16 cellular contexts compared by ENCODE assay signal in genomic region chr5:76724871-76725270, GRCh38. TPM values are rescaled to one million over a fixed set of nuclear protein-coding genes. Genes with fewer than 3 reads are reported as not detected.
DNase-seq lines count a peak whose midpoint lies in the region; ATAC-seq and TF ChIP-seq lines count a peak whose summit lies in the region.
"Had no signal": no experiment of that assay in that cellular context is flagged by ENCODE, and none has a peak within 500 bp of the region (broad histone marks: within the 10 kb centered on the region; RNA-seq: fewer than 3 reads in every experiment).

No MANE protein-coding gene starts in this region.

- H3K4me3 ChIP-seq in AG04449 (ENCODE audit: low read depth, low read length) (no peak overlapping the region), Loucy (ENCODE audit: low read length, poor library complexity, severe bottlenecking) (peak overlapping the region; percentile 6), choroid plexus epithelial cell (ENCODE audit: low read depth, low read length) (no peak overlapping the region), psoas muscle (no peak overlapping the region)
- H3K4me3 ChIP-seq: lung, testis had no signal

- H3K9me3 ChIP-seq in Loucy (ENCODE audit: insufficient read depth, low read depth, low read length), result peaks cover 20% of the 10 kb centered on the region
- peaks cover 11% of the 10 kb centered on the region for H3K9me3 ChIP-seq in psoas muscle
- H3K9me3 ChIP-seq: testis had no signal

- intact Hi-C loops in psoas muscle (cut with DNase I), result no loop called here

- in situ Hi-C loops in ACHN (cut with HindIII; ENCODE audit: low pct_ligation_motif_present, low pct_unique_long_range_greater_than_20kb, low sequenced_read_pairs), result no loop called here

- no peak overlapping the region for H2AFZ ChIP-seq in Loucy (ENCODE audit: low read length)

- H3K4me1 ChIP-seq in Loucy (ENCODE audit: insufficient read depth, low read length, poor library complexity, severe bottlenecking), result peaks cover 39% of the 10 kb centered on the region
- H3K4me1 ChIP-seq in psoas muscle, result no peaks in the 10 kb centered on the region
- H3K4me1 ChIP-seq: testis had no signal

- H3K27ac ChIP-seq in psoas muscle, result no peak overlapping the region
- H3K27ac ChIP-seq: testis had no signal

- H3K27me3 ChIP-seq in Loucy (ENCODE audit: insufficient read depth, low read length, poor library complexity, severe bottlenecking), result no peaks in the 10 kb centered on the region
- H3K27me3 ChIP-seq in psoas muscle (ENCODE audit: insufficient read depth in 3 of 3, low read length in 2 of 3), result no peaks in the 10 kb centered on the region
- H3K27me3 ChIP-seq: testis had no signal

- 0 out of 2 replicates have a peak, but pooled peaks cover 3% of the 10 kb centered on the region for H3F3A ChIP-seq in Loucy (ENCODE audit: low read depth)

- H3K79me2 ChIP-seq in Loucy (ENCODE audit: insufficient read depth, low read length), result peaks cover 92% of the 10 kb centered on the region

- ATAC-seq in psoas muscle (no peak), HG03135 (IDR thresholded peaks at IDR 0.05; ENCODE audit: unreplicated experiment) (no peak), HG03139 (IDR thresholded peaks at IDR 0.05; ENCODE audit: unreplicated experiment) (no peak)

- WGBS in psoas muscle, 3 donors, result 74 to 77% (median 77%) methylated on average over 4 of the region's 4 CpGs

- DNase-seq in AG04449 (ENCODE audit: low read depth, low spot score), result peak; percentile 51
- peak; percentile 71 for DNase-seq in choroid plexus epithelial cell (ENCODE audit: low read depth)
- DNase-seq in left kidney (ENCODE audit: low read depth, low spot score), result peak; percentile 15
- no peak for DNase-seq in psoas muscle
- no peak for DNase-seq in ACHN
- DNase-seq: activated CD4-positive, CD25-positive, alpha-beta regulatory T cell treated with anti-CD3 and anti-CD28 coated beads, Interleukin-2, amount 50 U/mL, for 72 hours; central memory CD4-positive, alpha-beta T cell; glutamatergic neuron; MV-4-11; NCI-H510A; SHP77 treated with DMSO at 0.1 percent for 48 hours; testis had no signal

- CTCF ChIA-PET in AG04449 (lab: Yijun Ruan, JAX), result interaction anchor here (1.4 kb wide), 1 partner anchor 50 kb away, joined by 3 read pairs; no protein-coding TSS in a partner anchor

- H3K36me3 ChIP-seq in Loucy (ENCODE audit: insufficient read depth, low read length) (peaks cover 26% of the 10 kb centered on the region), psoas muscle (ENCODE audit: insufficient read depth in 1 of 2, low read depth in 1 of 2) (no peaks in the 10 kb centered on the region)

- POLR2A ChIA-PET in AG04449 (lab: Yijun Ruan, JAX), result no interaction called here

- peak overlapping the region; percentile 65 for H3K4me2 ChIP-seq in Loucy (ENCODE audit: low read depth, low read length, poor library complexity, severe bottlenecking)

- peaks cover 39% of the 10 kb centered on the region for H4K20me1 ChIP-seq in Loucy (ENCODE audit: insufficient read depth, low read length, poor library complexity, severe bottlenecking)

- H3K9me2 ChIP-seq in Loucy (replicated peaks; ENCODE audit: low read depth, low read length), result no peaks in the 10 kb centered on the region

- H3K9ac ChIP-seq in Loucy (ENCODE audit: low read depth, low read length, poor library complexity, severe bottlenecking), result no peak overlapping the region

- TF ChIP-seq CTCF in AG04449 (IDR thresholded peaks at IDR 0.05; ENCODE audit: insufficient read depth, low read length, missing control alignments) (no peak), Loucy (conservative IDR thresholded peaks at IDR 0.05; ENCODE audit: low read length) (no peak), choroid plexus epithelial cell (conservative IDR thresholded peaks at IDR 0.05; ENCODE audit: low read depth, low read length) (no peak), psoas muscle (IDR thresholded peaks at IDR 0.05) (no peak)

RNA-seq across cellular contexts. Expression of gene F2R, which starts 8.9 kb away (rescaled TPM):
- 1 to 10 TPM; 1.3 to 3.5 (median 1.9) TPM for total RNA-seq in psoas muscle
- 1 to 10 TPM; 1.1 to 2.3 (median 2.0) TPM for polyA plus RNA-seq in psoas muscle

Comparison
In these comparisons a context has a peak if more than half of its experiments do, and no peak if none do; other contexts are left out.
1. DNase-seq: peak in AG04449 (single experiment), choroid plexus epithelial cell (single experiment) and left kidney (single experiment); none in psoas muscle (0 of 2) and ACHN (single experiment).